In genomic region chr14:97077253-97077653, GRCh38 we compare ENCODE assay signal across 1 cellular context.
TF ChIP-seq lines count a peak whose summit lies in the region.

No MANE protein-coding gene starts in this region.

TF ChIP-seq in K562, 482 proteins besides CTCF, POLR2A, EP300 and RAD21 (continued from another document and continues in another):
- peak; percentile 98 for TF ChIP-seq C11orf30 (IDR thresholded peaks at IDR 0.05; ENCODE audit: low read depth)
- TF ChIP-seq YY1 (IDR thresholded peaks at IDR 0.05; ENCODE audit: borderline replicate concordance in 1 of 3, control insufficient read depth in 1 of 3, extremely low read depth in 1 of 3, insufficient read depth in 3 of 3, insufficient read length in 1 of 3, insufficient replicate concordance in 2 of 3, low read depth in 1 of 3, low read length in 2 of 3): no peak
- TF ChIP-seq BCL6 (CRISPR knock-in tag; IDR thresholded peaks at IDR 0.05): no peak
- no peak for TF ChIP-seq SNIP1 (IDR thresholded peaks at IDR 0.05; ENCODE audit: low read depth)
- no peak for TF ChIP-seq STAT6 (CRISPR knock-in tag; IDR thresholded peaks at IDR 0.05)
- no peak for TF ChIP-seq SLC30A9 (CRISPR knock-in tag; IDR thresholded peaks at IDR 0.05)
- TF ChIP-seq GTF2E2 (tag; IDR thresholded peaks at IDR 0.05): no peak
- TF ChIP-seq SMAD4 (CRISPR knock-in tag; conservative IDR thresholded peaks at IDR 0.05): peak; percentile 39; the same call in 1 of the 2 replicates
- TF ChIP-seq MCM5 (IDR thresholded peaks at IDR 0.05; ENCODE audit: low read depth): no peak
- TF ChIP-seq MAFK (IDR thresholded peaks at IDR 0.05; ENCODE audit: low read length): peak; percentile 97
- no peak for TF ChIP-seq ZC3H11A (IDR thresholded peaks at IDR 0.05; ENCODE audit: low read depth, low read length)
- TF ChIP-seq SOX6 (IDR thresholded peaks at IDR 0.05): no peak
- TF ChIP-seq, protein P1, sequence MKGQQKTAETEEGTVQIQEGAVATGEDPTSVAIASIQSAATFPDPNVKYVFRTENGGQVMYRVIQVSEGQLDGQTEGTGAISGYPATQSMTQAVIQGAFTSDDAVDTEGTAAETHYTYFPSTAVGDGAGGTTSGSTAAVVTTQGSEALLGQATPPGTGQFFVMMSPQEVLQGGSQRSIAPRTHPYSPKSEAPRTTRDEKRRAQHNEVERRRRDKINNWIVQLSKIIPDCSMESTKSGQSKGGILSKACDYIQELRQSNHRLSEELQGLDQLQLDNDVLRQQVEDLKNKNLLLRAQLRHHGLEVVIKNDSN (CRISPR knock-in tag; IDR thresholded peaks at IDR 0.05): no peak
- no peak for TF ChIP-seq CHD2 (IDR thresholded peaks at IDR 0.05; ENCODE audit: low read depth, low read length)
- no peak for TF ChIP-seq ZNF740 (CRISPR knock-in tag; IDR thresholded peaks at IDR 0.05)
- no peak for TF ChIP-seq ZNF740 (tag; IDR thresholded peaks at IDR 0.05)
- no peak for TF ChIP-seq PCBP2 (IDR thresholded peaks at IDR 0.05; ENCODE audit: low read depth, low read length, poor library complexity, severe bottlenecking)
- TF ChIP-seq KDM2B (CRISPR knock-in tag; IDR thresholded peaks at IDR 0.05): no peak
- peak; percentile 77 for TF ChIP-seq CREM (IDR thresholded peaks at IDR 0.05; ENCODE audit: low read depth)
- no peak for TF ChIP-seq KDM1A (IDR thresholded peaks at IDR 0.05)
- peak; percentile 98 for TF ChIP-seq NFE2 (IDR thresholded peaks at IDR 0.05; ENCODE audit: low read depth)
- TF ChIP-seq ZNF778 (CRISPR knock-in tag; IDR thresholded peaks at IDR 0.05): no peak
- no peak for TF ChIP-seq DIDO1 (tag; IDR thresholded peaks at IDR 0.05; ENCODE audit: low read depth)
- TF ChIP-seq HOMEZ (CRISPR knock-in tag; IDR thresholded peaks at IDR 0.05): no peak
- TF ChIP-seq, protein P2, sequence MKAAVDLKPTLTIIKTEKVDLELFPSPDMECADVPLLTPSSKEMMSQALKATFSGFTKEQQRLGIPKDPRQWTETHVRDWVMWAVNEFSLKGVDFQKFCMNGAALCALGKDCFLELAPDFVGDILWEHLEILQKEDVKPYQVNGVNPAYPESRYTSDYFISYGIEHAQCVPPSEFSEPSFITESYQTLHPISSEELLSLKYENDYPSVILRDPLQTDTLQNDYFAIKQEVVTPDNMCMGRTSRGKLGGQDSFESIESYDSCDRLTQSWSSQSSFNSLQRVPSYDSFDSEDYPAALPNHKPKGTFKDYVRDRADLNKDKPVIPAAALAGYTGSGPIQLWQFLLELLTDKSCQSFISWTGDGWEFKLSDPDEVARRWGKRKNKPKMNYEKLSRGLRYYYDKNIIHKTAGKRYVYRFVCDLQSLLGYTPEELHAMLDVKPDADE (conservative IDR thresholded peaks at IDR 0.05; ENCODE audit: control insufficient read depth, low read depth, low read length): no peak
- no peak for TF ChIP-seq ZNF644 (tag; IDR thresholded peaks at IDR 0.05; ENCODE audit: low read depth)
- TF ChIP-seq OTX1 (CRISPR knock-in tag; IDR thresholded peaks at IDR 0.05): no peak
- no peak for TF ChIP-seq VEZF1 (CRISPR knock-in tag; IDR thresholded peaks at IDR 0.05)
- TF ChIP-seq BCOR (IDR thresholded peaks at IDR 0.05): no peak
- TF ChIP-seq, protein P3, sequence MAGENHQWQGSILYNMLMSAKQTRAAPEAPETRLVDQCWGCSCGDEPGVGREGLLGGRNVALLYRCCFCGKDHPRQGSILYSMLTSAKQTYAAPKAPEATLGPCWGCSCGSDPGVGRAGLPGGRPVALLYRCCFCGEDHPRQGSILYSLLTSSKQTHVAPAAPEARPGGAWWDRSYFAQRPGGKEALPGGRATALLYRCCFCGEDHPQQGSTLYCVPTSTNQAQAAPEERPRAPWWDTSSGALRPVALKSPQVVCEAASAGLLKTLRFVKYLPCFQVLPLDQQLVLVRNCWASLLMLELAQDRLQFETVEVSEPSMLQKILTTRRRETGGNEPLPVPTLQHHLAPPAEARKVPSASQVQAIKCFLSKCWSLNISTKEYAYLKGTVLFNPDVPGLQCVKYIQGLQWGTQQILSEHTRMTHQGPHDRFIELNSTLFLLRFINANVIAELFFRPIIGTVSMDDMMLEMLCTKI (IDR thresholded peaks at IDR 0.05; ENCODE audit: partially characterized antibody): no peak
- no peak for TF ChIP-seq TCFL5 (CRISPR knock-in tag; conservative IDR thresholded peaks at IDR 0.05)
- TF ChIP-seq JUND (IDR thresholded peaks at IDR 0.05; ENCODE audit: borderline replicate concordance, low read depth, low read length): peak; percentile 68; the same call in 1 of the 2 replicates
- peak; percentile 65; the same call in 1 of the 3 replicates for TF ChIP-seq JUND (tag; IDR thresholded peaks at IDR 0.05; ENCODE audit: borderline replicate concordance, low read depth, low read length)
- TF ChIP-seq BDP1 (IDR thresholded peaks at IDR 0.05; ENCODE audit: insufficient read depth, insufficient read length): no peak
- peak; percentile 93 for TF ChIP-seq SPI1 (IDR thresholded peaks at IDR 0.05; ENCODE audit: borderline replicate concordance, low read depth, low read length)
- no peak for TF ChIP-seq NCOR1 (IDR thresholded peaks at IDR 0.05)
- no peak for TF ChIP-seq DACH1 (IDR thresholded peaks at IDR 0.05; ENCODE audit: partially characterized antibody)
- TF ChIP-seq ZBTB11 (CRISPR knock-in tag; IDR thresholded peaks at IDR 0.05): peak in 1 of 3 experiments; percentile 60; a peak in 1 of 6 replicates
- no peak for TF ChIP-seq GTF2A2 (tag; IDR thresholded peaks at IDR 0.05)
- no peak for TF ChIP-seq NFYB (IDR thresholded peaks at IDR 0.05; ENCODE audit: extremely low read depth, insufficient read length)
- 0 out of 2 replicates have a peak, but pooled peaks have one; percentile 24 for TF ChIP-seq CBX1 (IDR thresholded peaks at IDR 0.05; ENCODE audit: low read depth)
- no peak for TF ChIP-seq NFRKB (IDR thresholded peaks at IDR 0.05; ENCODE audit: low read depth)
- TF ChIP-seq STAG1 (CRISPR knock-in tag; IDR thresholded peaks at IDR 0.05; ENCODE audit: borderline replicate concordance): no peak
- no peak for TF ChIP-seq NR2C2 (CRISPR knock-in tag; IDR thresholded peaks at IDR 0.05)
- TF ChIP-seq NR2C2 (tag; IDR thresholded peaks at IDR 0.05): no peak
- no peak for TF ChIP-seq PYGO2 (tag; IDR thresholded peaks at IDR 0.05)
- no peak for TF ChIP-seq EGR1 (conservative IDR thresholded peaks at IDR 0.05)
- TF ChIP-seq, protein P4, sequence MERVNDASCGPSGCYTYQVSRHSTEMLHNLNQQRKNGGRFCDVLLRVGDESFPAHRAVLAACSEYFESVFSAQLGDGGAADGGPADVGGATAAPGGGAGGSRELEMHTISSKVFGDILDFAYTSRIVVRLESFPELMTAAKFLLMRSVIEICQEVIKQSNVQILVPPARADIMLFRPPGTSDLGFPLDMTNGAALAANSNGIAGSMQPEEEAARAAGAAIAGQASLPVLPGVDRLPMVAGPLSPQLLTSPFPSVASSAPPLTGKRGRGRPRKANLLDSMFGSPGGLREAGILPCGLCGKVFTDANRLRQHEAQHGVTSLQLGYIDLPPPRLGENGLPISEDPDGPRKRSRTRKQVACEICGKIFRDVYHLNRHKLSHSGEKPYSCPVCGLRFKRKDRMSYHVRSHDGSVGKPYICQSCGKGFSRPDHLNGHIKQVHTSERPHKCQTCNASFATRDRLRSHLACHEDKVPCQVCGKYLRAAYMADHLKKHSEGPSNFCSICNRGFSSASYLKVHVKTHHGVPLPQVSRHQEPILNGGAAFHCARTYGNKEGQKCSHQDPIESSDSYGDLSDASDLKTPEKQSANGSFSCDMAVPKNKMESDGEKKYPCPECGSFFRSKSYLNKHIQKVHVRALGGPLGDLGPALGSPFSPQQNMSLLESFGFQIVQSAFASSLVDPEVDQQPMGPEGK (CRISPR knock-in tag; IDR thresholded peaks at IDR 0.05; ENCODE audit: borderline replicate concordance): no peak
- peak; percentile 72; the same call in 1 of the 2 replicates for TF ChIP-seq NFE2L1 (tag; IDR thresholded peaks at IDR 0.05; ENCODE audit: borderline replicate concordance, low read depth)
- TF ChIP-seq THRB (CRISPR knock-in tag; conservative IDR thresholded peaks at IDR 0.05): no peak
- no peak for TF ChIP-seq HDGF (IDR thresholded peaks at IDR 0.05)
- no peak for TF ChIP-seq TAF9B (IDR thresholded peaks at IDR 0.05; ENCODE audit: partially characterized antibody)
- TF ChIP-seq CCNT2 (IDR thresholded peaks at IDR 0.05; ENCODE audit: borderline replicate concordance, extremely low read depth, insufficient read length, low read depth, low read length): no peak
- TF ChIP-seq, protein P5, sequence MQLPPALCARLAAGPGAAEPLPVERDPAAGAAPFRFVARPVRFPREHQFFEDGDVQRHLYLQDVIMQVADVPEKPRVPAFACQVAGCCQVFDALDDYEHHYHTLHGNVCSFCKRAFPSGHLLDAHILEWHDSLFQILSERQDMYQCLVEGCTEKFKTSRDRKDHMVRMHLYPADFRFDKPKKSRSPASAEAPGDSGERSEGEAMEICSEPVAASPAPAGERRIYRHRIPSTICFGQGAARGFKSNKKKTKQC (CRISPR knock-in tag; IDR thresholded peaks at IDR 0.05): no peak
- no peak for TF ChIP-seq RFX5 (IDR thresholded peaks at IDR 0.05; ENCODE audit: low read depth, low read length)
